1 cellular context compared by ENCODE assay signal in the genomic region with DNA sequence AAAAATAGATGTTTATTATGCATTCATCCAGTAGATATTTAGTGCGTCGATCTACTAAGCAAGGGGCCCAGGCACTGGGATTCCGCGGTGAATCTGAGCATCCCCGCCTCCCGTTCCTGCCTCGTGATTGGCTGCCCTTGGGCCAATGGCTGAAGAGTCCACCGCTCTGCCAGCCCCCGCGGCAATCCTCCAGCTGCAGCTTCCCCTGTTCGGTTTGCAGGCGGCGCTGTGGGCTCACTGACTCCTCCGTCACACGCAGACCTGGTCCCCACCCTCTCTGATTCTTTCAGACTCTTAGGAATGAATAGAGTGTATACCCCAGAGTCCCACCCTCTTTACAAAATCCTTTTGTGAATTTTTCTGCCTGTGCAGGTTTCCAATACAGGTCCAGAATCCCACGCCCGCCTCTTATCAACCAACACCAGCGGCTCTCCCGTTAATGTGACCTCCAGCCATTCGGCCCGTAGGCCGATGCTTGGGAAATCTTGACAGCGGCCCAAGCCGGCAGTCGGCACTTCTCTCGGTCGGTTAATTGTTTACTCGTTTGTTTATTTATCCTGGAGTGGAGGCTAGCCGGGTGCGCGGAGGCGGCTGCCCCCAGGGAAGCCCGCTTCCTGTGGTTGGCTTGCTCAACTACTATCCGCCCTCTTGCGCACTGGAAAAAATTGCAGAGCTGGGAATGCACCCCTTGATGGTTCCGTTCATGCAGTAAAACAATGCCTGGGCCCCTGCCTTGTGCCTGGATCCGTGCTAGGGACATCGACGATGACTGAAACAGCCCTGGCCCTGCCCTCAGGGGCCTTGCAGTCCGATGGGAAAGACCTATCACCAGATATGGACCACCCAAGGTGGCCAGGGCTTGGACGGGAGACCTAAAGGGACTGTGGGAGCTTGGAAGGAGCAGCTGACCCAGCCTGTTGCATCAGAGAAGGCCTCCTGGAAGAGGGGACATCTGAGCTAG.
TF ChIP-seq lines count a peak whose summit lies in the region.

No MANE protein-coding gene starts in this region.

TF ChIP-seq in HepG2, 621 proteins besides CTCF, POLR2A, EP300 and RAD21 (continued from another document and continues in another):
- TF ChIP-seq, protein P1, sequence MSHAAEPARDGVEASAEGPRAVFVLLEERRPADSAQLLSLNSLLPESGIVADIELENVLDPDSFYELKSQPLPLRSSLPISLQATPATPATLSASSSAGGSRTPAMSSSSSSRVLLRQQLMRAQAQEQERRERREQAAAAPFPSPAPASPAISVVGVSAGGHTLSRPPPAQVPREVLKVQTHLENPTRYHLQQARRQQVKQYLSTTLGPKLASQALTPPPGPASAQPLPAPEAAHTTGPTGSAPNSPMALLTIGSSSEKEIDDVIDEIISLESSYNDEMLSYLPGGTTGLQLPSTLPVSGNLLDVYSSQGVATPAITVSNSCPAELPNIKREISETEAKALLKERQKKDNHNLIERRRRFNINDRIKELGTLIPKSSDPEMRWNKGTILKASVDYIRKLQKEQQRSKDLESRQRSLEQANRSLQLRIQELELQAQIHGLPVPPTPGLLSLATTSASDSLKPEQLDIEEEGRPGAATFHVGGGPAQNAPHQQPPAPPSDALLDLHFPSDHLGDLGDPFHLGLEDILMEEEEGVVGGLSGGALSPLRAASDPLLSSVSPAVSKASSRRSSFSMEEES (CRISPR knock-in tag; IDR thresholded peaks at IDR 0.05), result no peak
- no peak for TF ChIP-seq ZNF841 (CRISPR knock-in tag; IDR thresholded peaks at IDR 0.05; ENCODE audit: borderline replicate concordance)
- no peak; the same call in 1 of the 2 replicates for TF ChIP-seq KLF12 (CRISPR knock-in tag; IDR thresholded peaks at IDR 0.05; ENCODE audit: borderline replicate concordance)
- TF ChIP-seq, protein P2, sequence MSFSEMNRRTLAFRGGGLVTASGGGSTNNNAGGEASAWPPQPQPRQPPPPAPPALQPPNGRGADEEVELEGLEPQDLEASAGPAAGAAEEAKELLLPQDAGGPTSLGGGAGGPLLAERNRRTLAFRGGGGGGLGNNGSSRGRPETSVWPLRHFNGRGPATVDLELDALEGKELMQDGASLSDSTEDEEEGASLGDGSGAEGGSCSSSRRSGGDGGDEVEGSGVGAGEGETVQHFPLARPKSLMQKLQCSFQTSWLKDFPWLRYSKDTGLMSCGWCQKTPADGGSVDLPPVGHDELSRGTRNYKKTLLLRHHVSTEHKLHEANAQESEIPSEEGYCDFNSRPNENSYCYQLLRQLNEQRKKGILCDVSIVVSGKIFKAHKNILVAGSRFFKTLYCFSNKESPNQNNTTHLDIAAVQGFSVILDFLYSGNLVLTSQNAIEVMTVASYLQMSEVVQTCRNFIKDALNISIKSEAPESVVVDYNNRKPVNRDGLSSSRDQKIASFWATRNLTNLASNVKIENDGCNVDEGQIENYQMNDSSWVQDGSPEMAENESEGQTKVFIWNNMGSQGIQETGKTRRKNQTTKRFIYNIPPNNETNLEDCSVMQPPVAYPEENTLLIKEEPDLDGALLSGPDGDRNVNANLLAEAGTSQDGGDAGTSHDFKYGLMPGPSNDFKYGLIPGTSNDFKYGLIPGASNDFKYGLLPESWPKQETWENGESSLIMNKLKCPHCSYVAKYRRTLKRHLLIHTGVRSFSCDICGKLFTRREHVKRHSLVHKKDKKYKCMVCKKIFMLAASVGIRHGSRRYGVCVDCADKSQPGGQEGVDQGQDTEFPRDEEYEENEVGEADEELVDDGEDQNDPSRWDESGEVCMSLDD (CRISPR knock-in tag; IDR thresholded peaks at IDR 0.05; ENCODE audit: borderline replicate concordance), result no peak
- TF ChIP-seq ZNF839 (CRISPR knock-in tag; IDR thresholded peaks at IDR 0.05; ENCODE audit: borderline replicate concordance), result no peak
- peak; percentile 66; the same call in 1 of the 2 replicates for TF ChIP-seq KDM5A (IDR thresholded peaks at IDR 0.05; ENCODE audit: borderline replicate concordance, low read length)
- no peak for TF ChIP-seq ZNF354B (CRISPR knock-in tag; IDR thresholded peaks at IDR 0.05)
- no peak for TF ChIP-seq MED13 (CRISPR knock-in tag; IDR thresholded peaks at IDR 0.05)
- no peak for TF ChIP-seq ZNF772 (CRISPR knock-in tag; IDR thresholded peaks at IDR 0.05)
- no peak for TF ChIP-seq ZNF737 (CRISPR knock-in tag; IDR thresholded peaks at IDR 0.05; ENCODE audit: borderline replicate concordance)
- no peak for TF ChIP-seq MATR3 (CRISPR knock-in tag; IDR thresholded peaks at IDR 0.05)
- no peak for TF ChIP-seq ONECUT2 (CRISPR knock-in tag; IDR thresholded peaks at IDR 0.05)
- no peak for TF ChIP-seq MAFG (CRISPR knock-in tag; IDR thresholded peaks at IDR 0.05)
- no peak for TF ChIP-seq WIZ (CRISPR knock-in tag; IDR thresholded peaks at IDR 0.05)
- 0 out of 2 replicates have a peak, but pooled peaks have one; percentile 68 for TF ChIP-seq TP53 (CRISPR knock-in tag; conservative IDR thresholded peaks at IDR 0.05)
- TF ChIP-seq TOPORS (CRISPR knock-in tag; IDR thresholded peaks at IDR 0.05), result no peak
- TF ChIP-seq RBM22 (optimal IDR thresholded peaks at IDR 0.05; ENCODE audit: low read length), result no peak
- TF ChIP-seq SOX6 (IDR thresholded peaks at IDR 0.05), result no peak
- peak; percentile 80 for TF ChIP-seq SOX6 (CRISPR knock-in tag; IDR thresholded peaks at IDR 0.05)
- TF ChIP-seq KAT7 (CRISPR knock-in tag; IDR thresholded peaks at IDR 0.05; ENCODE audit: borderline replicate concordance), result 0 out of 2 replicates have a peak, but pooled peaks have one; percentile 37
- TF ChIP-seq RXRB (CRISPR knock-in tag; IDR thresholded peaks at IDR 0.05; ENCODE audit: borderline replicate concordance), result no peak
- TF ChIP-seq ZNF614 (CRISPR knock-in tag; IDR thresholded peaks at IDR 0.05; ENCODE audit: borderline replicate concordance), result 0 out of 2 replicates have a peak, but pooled peaks have one; percentile 32
- no peak for TF ChIP-seq SRSF9 (IDR thresholded peaks at IDR 0.05; ENCODE audit: borderline replicate concordance, insufficient read depth, low read depth, low read length, poor library complexity, severe bottlenecking)
- TF ChIP-seq PHF21A (CRISPR knock-in tag; IDR thresholded peaks at IDR 0.05), result peak; percentile 81
- no peak; the same call in 1 of the 2 replicates for TF ChIP-seq ZNF749 (CRISPR knock-in tag; IDR thresholded peaks at IDR 0.05; ENCODE audit: borderline replicate concordance)
- TF ChIP-seq MAFK (conservative IDR thresholded peaks at IDR 0.05 in 1 of 2, IDR thresholded peaks at IDR 0.05 in 1 of 2; ENCODE audit: low read length in 2 of 2), result no peak
- TF ChIP-seq, protein P3, sequence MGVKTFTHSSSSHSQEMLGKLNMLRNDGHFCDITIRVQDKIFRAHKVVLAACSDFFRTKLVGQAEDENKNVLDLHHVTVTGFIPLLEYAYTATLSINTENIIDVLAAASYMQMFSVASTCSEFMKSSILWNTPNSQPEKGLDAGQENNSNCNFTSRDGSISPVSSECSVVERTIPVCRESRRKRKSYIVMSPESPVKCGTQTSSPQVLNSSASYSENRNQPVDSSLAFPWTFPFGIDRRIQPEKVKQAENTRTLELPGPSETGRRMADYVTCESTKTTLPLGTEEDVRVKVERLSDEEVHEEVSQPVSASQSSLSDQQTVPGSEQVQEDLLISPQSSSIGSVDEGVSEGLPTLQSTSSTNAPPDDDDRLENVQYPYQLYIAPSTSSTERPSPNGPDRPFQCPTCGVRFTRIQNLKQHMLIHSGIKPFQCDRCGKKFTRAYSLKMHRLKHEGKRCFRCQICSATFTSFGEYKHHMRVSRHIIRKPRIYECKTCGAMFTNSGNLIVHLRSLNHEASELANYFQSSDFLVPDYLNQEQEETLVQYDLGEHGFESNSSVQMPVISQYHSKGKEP (CRISPR knock-in tag; IDR thresholded peaks at IDR 0.05), result no peak
- TF ChIP-seq, protein P4, sequence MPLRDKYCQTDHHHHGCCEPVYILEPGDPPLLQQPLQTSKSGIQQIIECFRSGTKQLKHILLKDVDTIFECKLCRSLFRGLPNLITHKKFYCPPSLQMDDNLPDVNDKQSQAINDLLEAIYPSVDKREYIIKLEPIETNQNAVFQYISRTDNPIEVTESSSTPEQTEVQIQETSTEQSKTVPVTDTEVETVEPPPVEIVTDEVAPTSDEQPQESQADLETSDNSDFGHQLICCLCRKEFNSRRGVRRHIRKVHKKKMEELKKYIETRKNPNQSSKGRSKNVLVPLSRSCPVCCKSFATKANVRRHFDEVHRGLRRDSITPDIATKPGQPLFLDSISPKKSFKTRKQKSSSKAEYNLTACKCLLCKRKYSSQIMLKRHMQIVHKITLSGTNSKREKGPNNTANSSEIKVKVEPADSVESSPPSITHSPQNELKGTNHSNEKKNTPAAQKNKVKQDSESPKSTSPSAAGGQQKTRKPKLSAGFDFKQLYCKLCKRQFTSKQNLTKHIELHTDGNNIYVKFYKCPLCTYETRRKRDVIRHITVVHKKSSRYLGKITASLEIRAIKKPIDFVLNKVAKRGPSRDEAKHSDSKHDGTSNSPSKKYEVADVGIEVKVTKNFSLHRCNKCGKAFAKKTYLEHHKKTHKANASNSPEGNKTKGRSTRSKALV (CRISPR knock-in tag; IDR thresholded peaks at IDR 0.05), result 0 out of 2 replicates have a peak, but pooled peaks have one; percentile 20
- TF ChIP-seq MXD4 (CRISPR knock-in tag; IDR thresholded peaks at IDR 0.05), result no peak
- no peak for TF ChIP-seq ZNF431 (CRISPR knock-in tag; IDR thresholded peaks at IDR 0.05; ENCODE audit: borderline replicate concordance, low read depth)
- no peak for TF ChIP-seq ZNF670 (CRISPR knock-in tag; IDR thresholded peaks at IDR 0.05; ENCODE audit: borderline replicate concordance)
- TF ChIP-seq, protein P5, sequence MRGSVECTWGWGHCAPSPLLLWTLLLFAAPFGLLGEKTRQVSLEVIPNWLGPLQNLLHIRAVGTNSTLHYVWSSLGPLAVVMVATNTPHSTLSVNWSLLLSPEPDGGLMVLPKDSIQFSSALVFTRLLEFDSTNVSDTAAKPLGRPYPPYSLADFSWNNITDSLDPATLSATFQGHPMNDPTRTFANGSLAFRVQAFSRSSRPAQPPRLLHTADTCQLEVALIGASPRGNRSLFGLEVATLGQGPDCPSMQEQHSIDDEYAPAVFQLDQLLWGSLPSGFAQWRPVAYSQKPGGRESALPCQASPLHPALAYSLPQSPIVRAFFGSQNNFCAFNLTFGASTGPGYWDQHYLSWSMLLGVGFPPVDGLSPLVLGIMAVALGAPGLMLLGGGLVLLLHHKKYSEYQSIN (CRISPR knock-in tag; IDR thresholded peaks at IDR 0.05; ENCODE audit: borderline replicate concordance), result no peak
- peak; percentile 50; the same call in 1 of the 2 replicates for TF ChIP-seq FOXO1 (CRISPR knock-in tag; IDR thresholded peaks at IDR 0.05)
- no peak for TF ChIP-seq ZFP36L2 (CRISPR knock-in tag; IDR thresholded peaks at IDR 0.05)
- TF ChIP-seq ESRRA (CRISPR knock-in tag; IDR thresholded peaks at IDR 0.05; ENCODE audit: low read depth), result 0 out of 2 replicates have a peak, but pooled peaks have one; percentile 46
- TF ChIP-seq MEF2D (CRISPR knock-in tag; IDR thresholded peaks at IDR 0.05), result peak; percentile 69; the same call in 1 of the 2 replicates
- TF ChIP-seq, protein P6, sequence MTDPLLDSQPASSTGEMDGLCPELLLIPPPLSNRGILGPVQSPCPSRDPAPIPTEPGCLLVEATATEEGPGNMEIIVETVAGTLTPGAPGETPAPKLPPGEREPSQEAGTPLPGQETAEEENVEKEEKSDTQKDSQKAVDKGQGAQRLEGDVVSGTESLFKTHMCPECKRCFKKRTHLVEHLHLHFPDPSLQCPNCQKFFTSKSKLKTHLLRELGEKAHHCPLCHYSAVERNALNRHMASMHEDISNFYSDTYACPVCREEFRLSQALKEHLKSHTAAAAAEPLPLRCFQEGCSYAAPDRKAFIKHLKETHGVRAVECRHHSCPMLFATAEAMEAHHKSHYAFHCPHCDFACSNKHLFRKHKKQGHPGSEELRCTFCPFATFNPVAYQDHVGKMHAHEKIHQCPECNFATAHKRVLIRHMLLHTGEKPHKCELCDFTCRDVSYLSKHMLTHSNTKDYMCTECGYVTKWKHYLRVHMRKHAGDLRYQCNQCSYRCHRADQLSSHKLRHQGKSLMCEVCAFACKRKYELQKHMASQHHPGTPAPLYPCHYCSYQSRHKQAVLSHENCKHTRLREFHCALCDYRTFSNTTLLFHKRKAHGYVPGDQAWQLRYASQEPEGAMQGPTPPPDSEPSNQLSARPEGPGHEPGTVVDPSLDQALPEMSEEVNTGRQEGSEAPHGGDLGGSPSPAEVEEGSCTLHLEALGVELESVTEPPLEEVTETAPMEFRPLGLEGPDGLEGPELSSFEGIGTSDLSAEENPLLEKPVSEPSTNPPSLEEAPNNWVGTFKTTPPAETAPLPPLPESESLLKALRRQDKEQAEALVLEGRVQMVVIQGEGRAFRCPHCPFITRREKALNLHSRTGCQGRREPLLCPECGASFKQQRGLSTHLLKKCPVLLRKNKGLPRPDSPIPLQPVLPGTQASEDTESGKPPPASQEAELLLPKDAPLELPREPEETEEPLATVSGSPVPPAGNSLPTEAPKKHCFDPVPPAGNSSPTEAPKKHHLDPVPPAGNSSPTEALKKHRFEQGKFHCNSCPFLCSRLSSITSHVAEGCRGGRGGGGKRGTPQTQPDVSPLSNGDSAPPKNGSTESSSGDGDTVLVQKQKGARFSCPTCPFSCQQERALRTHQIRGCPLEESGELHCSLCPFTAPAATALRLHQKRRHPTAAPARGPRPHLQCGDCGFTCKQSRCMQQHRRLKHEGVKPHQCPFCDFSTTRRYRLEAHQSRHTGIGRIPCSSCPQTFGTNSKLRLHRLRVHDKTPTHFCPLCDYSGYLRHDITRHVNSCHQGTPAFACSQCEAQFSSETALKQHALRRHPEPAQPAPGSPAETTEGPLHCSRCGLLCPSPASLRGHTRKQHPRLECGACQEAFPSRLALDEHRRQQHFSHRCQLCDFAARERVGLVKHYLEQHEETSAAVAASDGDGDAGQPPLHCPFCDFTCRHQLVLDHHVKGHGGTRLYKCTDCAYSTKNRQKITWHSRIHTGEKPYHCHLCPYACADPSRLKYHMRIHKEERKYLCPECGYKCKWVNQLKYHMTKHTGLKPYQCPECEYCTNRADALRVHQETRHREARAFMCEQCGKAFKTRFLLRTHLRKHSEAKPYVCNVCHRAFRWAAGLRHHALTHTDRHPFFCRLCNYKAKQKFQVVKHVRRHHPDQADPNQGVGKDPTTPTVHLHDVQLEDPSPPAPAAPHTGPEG (CRISPR knock-in tag; IDR thresholded peaks at IDR 0.05), result no peak
- no peak for TF ChIP-seq NFRKB (IDR thresholded peaks at IDR 0.05)
- no peak for TF ChIP-seq ZNF430 (CRISPR knock-in tag; IDR thresholded peaks at IDR 0.05)
- TF ChIP-seq JUN (CRISPR knock-in tag; IDR thresholded peaks at IDR 0.05), result no peak
- TF ChIP-seq, protein P7, sequence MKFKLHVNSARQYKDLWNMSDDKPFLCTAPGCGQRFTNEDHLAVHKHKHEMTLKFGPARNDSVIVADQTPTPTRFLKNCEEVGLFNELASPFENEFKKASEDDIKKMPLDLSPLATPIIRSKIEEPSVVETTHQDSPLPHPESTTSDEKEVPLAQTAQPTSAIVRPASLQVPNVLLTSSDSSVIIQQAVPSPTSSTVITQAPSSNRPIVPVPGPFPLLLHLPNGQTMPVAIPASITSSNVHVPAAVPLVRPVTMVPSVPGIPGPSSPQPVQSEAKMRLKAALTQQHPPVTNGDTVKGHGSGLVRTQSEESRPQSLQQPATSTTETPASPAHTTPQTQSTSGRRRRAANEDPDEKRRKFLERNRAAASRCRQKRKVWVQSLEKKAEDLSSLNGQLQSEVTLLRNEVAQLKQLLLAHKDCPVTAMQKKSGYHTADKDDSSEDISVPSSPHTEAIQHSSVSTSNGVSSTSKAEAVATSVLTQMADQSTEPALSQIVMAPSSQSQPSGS (CRISPR knock-in tag; IDR thresholded peaks at IDR 0.05), result peak; percentile 70; the same call in 1 of the 2 replicates
